Comparison of ENCODE assay signal across 8 cellular contexts in genomic region chr5:173707392-173707791, GRCh38.
A peak's percentile ranks its signal among the peaks of the same experiment; 100 is the strongest.
DNase-seq lines count a peak whose midpoint lies in the region; ATAC-seq and TF ChIP-seq lines count a peak whose summit lies in the region.

No MANE protein-coding gene starts in this region.

- H3K4me1 ChIP-seq in trophoblast cell (ENCODE audit: control insufficient read depth in 1 of 2, insufficient read depth in 2 of 2, low read length in 2 of 2), result peaks cover 0 to 2% of the 10 kb centered on the region in 2 experiments

- H3K27ac ChIP-seq in trophoblast cell (ENCODE audit: low read depth, low read length), result no peak overlapping the region

- no peak overlapping the region for H3K9ac ChIP-seq in trophoblast cell (ENCODE audit: low read length)

- no peak for TF ChIP-seq CTCF in AG10803 (conservative IDR thresholded peaks at IDR 0.05; ENCODE audit: low read length)

- no CpG with 5 or more reads among the region's 4 CpGs for WGBS in trophoblast cell (ENCODE audit: extremely low coverage, insufficient coverage, insufficient read length)

- no peak overlapping the region for H2BK12ac ChIP-seq in trophoblast cell (ENCODE audit: low read length)

- H3K4me3 ChIP-seq in AG10803 (ENCODE audit: low read length) (no peak overlapping the region), trophoblast cell (ENCODE audit: low read depth, low read length) (no peak overlapping the region)

- H4K91ac ChIP-seq in trophoblast cell (ENCODE audit: low read depth, low read length), result no peak overlapping the region

- H2AK5ac ChIP-seq in trophoblast cell (ENCODE audit: low read length), result no peak overlapping the region

- no peak overlapping the region for H3K18ac ChIP-seq in trophoblast cell (ENCODE audit: low read length)

- no peak overlapping the region for H3K4ac ChIP-seq in trophoblast cell (ENCODE audit: low read depth, low read length)

- peak; percentile 91 for ATAC-seq in GM21447 (IDR thresholded peaks at IDR 0.05; ENCODE audit: unreplicated experiment)

- H3K36me3 ChIP-seq in trophoblast cell (ENCODE audit: control insufficient read depth in 1 of 2, insufficient read depth in 2 of 2, low read length in 2 of 2), result no peaks in the 10 kb centered on the region

- H2AFZ ChIP-seq in trophoblast cell (ENCODE audit: insufficient read depth, low read length, poor library complexity), result no peak overlapping the region

- no peaks in the 10 kb centered on the region for H3K27me3 ChIP-seq in trophoblast cell (ENCODE audit: insufficient read depth, low read length)

- H2BK5ac ChIP-seq in trophoblast cell (ENCODE audit: low read depth, low read length, poor library complexity), result no peak overlapping the region

- H3K9me3 ChIP-seq in trophoblast cell (ENCODE audit: insufficient read depth, low read depth, low read length), result no peaks in the 10 kb centered on the region

- H3K23ac ChIP-seq in trophoblast cell (ENCODE audit: low read length), result no peak overlapping the region

- H3K14ac ChIP-seq in trophoblast cell (ENCODE audit: low read length), result no peak overlapping the region

- no peak overlapping the region for H3K4me2 ChIP-seq in trophoblast cell (ENCODE audit: low read length)

- DNase-seq in AG10803 (ENCODE audit: low read depth) (peak; percentile 91), NCI-H526 treated with DMSO at 0.1 percent for 48 hours (lab: John Stamatoyannopoulos, UW) (peak; percentile 33), globus pallidus (ENCODE audit: low spot score) (peak; percentile 29), islet precursor cell (no peak), trophoblast cell (no peak), D341Med (ENCODE audit: low spot score) (no peak)
- no peak for DNase-seq in stimulated activated CD4-positive, alpha-beta T cell treated with anti-CD3 and anti-CD28 coated beads, Interleukin-4, amount 100 ng/mL, for 4 hours

- H4K12ac ChIP-seq in trophoblast cell (ENCODE audit: low read depth, low read length), result no peak overlapping the region

- no peaks in the 10 kb centered on the region for H3K79me1 ChIP-seq in trophoblast cell (ENCODE audit: low read length)

- no peaks in the 10 kb centered on the region for H3K79me2 ChIP-seq in trophoblast cell (ENCODE audit: control insufficient read depth, insufficient read depth, low read length, poor library complexity)

- no peak overlapping the region for H2BK120ac ChIP-seq in trophoblast cell (ENCODE audit: insufficient read depth, low read length, poor library complexity)

- no peak overlapping the region for H4K8ac ChIP-seq in trophoblast cell (ENCODE audit: low read depth, low read length)

Comparison
In these comparisons a context has a peak if more than half of its experiments do, and no peak if none do; other contexts are left out.
1. DNase-seq: peak in AG10803 (single experiment), NCI-H526 treated with DMSO at 0.1 percent for 48 hours (single experiment) and globus pallidus (single experiment); none in islet precursor cell (single experiment), trophoblast cell (0 of 2), stimulated activated CD4-positive, alpha-beta T cell treated with anti-CD3 and anti-CD28 coated beads, Interleukin-4, amount 100 ng/mL, for 4 hours (0 of 2) and D341Med (single experiment).